ENCODE assay signal across 26 cellular contexts in the genomic region with DNA sequence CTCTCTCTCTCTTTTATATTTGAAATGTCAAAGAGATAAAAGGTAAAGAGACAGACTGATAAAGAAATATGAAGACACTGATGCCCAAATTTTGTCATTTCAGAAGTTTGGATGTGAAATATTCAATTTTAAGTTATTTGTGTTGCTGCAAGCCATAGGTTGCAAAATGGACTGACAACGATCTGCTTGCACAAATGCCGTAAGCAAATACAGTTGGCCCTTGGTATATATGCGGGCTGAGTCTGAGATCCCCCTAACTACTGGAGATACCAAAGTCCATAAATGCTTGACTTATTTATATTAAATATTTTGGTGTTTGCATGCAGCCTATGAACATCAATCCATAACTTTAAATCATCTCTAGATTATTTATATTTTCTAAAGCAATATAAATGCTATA.
"Had no signal": no experiment of that assay in that cellular context is flagged by ENCODE, and none has a peak within 500 bp of the region (broad histone marks: within the 10 kb centered on the region; RNA-seq: fewer than 3 reads in every experiment).

No MANE protein-coding gene starts in this region.

- DNase-seq: colonic mucosa; cortex of kidney; effector CD8-positive, alpha-beta T cell; effector memory CD8-positive, alpha-beta T cell; endodermal cell; erythroblast; esophagus squamous epithelium; foreskin fibroblast; foreskin melanocyte; gastrocnemius medialis; glutamatergic neuron; head of caudate nucleus; heart right ventricle; hippocampal formation; left cardiac atrium; left lung; left ventricle myocardium superior; lower lobe of right lung; mesenchymal stem cell; mucosa of descending colon; naive B cell had no signal

- H3K9me3 ChIP-seq: colonic mucosa, esophagus squamous epithelium, gastrocnemius medialis, heart right ventricle, left lung, lower lobe of right lung, mucosa of descending colon had no signal

- ATAC-seq: effector memory CD8-positive, alpha-beta T cell; esophagus mucosa; gastrocnemius medialis; heart right ventricle; left cardiac atrium; left lung; left ventricle myocardium superior; lower lobe of right lung; mucosa of descending colon had no signal

- H3K4me3 ChIP-seq: colonic mucosa, esophagus squamous epithelium, gastrocnemius medialis, heart right ventricle, left lung, lower lobe of right lung, mucosa of descending colon had no signal

- H3K4me1 ChIP-seq: colonic mucosa, esophagus squamous epithelium, gastrocnemius medialis, heart right ventricle, left lung, lower lobe of right lung had no signal

- H3K36me3 ChIP-seq: colonic mucosa, esophagus squamous epithelium, gastrocnemius medialis, heart right ventricle, left lung, lower lobe of right lung had no signal

- FAIRE-seq: endometrium, islet of Langerhans, keratinocyte had no signal

- H3K27me3 ChIP-seq: colonic mucosa, esophagus squamous epithelium, gastrocnemius medialis, heart right ventricle, left lung had no signal

- H3K27ac ChIP-seq: colonic mucosa, epithelial cell of prostate, esophagus squamous epithelium, gastrocnemius medialis, heart right ventricle, left lung, lower lobe of right lung had no signal
